Comparison of ENCODE assay signal across 1 cellular context in the genomic region with DNA sequence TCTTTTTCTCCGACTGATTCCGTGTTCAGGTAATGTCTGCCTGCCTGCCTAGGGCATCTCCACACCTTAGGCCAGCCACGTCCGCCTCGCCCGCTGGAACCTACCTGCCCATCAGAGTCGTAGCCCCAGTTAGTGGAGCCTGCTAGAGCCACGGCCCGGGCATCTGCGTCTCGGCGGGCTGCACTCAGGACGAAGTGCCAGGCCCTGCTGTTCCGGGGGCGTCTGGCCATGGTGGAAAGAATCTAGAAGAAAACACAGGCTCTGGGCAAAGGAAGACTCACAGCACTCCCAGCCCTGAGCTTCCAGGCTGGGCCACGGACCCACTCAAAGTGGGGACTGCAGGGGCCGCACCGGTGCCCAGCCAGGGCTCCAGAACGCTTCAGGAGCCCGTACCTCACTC.
TF ChIP-seq lines count a peak whose summit lies in the region.

No MANE protein-coding gene starts in this region.

TF ChIP-seq in endothelial cell of umbilical vein, 7 proteins besides CTCF, POLR2A, EP300 and RAD21:
- no peak for TF ChIP-seq JUN (IDR thresholded peaks at IDR 0.05; ENCODE audit: borderline replicate concordance, insufficient read depth, insufficient read length, low read depth)
- no peak for TF ChIP-seq MYC (IDR thresholded peaks at IDR 0.05; ENCODE audit: low read depth, low read length)
- TF ChIP-seq FOS (IDR thresholded peaks at IDR 0.05; ENCODE audit: borderline replicate concordance, insufficient read depth, low read length): no peak
- TF ChIP-seq EZH2 (IDR thresholded peaks at IDR 0.05; ENCODE audit: borderline replicate concordance, low read depth, low read length, severe bottlenecking): no peak
- TF ChIP-seq GATA2 (IDR thresholded peaks at IDR 0.05; ENCODE audit: insufficient read depth, insufficient read length, low read depth, low read length): no peak
- no peak for TF ChIP-seq MAX (IDR thresholded peaks at IDR 0.05; ENCODE audit: insufficient read depth, insufficient read length)
- TF ChIP-seq POLR2AphosphoS5 (IDR thresholded peaks at IDR 0.05; ENCODE audit: insufficient read depth, low read depth, low read length): no peak
